Comparison of ENCODE assay signal across 1 cellular context in the genomic region with DNA sequence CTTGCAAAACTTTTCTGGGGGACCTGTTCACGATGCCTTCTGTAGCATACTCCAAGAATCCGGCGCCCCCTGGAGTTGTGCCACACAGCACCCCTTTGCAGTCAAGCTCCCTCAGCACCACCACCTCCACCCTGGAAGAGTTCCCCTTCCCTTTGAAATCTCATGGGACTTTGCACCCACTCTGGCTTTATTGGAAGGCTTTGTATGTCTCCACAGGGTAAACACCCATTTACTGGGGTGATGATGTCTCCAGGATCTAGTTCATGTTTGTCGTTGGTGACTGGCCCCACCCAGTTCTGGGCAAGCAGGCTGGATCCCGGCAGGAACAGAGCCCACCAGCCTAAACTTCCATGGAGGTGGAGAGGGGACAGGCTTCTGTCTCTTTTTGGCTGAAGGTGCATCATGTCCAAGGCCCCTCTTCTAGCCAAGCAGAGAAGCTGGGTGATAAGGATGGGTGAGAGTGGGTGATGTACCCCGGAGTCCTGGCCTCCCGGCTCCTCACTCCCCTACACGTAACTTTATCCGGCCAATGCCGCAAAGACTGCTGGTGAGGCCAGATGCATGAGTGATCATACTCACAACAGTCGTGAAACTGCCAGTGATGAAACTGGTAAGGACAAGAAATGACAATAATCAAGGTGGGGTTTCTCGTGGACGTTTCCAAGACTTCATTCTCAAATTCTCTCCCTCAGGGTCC.
TF ChIP-seq lines count a peak whose summit lies in the region.

No MANE protein-coding gene starts in this region.

TF ChIP-seq in HepG2, 621 proteins besides CTCF, POLR2A, EP300 and RAD21 (continued from another document):
- TF ChIP-seq, protein P1, sequence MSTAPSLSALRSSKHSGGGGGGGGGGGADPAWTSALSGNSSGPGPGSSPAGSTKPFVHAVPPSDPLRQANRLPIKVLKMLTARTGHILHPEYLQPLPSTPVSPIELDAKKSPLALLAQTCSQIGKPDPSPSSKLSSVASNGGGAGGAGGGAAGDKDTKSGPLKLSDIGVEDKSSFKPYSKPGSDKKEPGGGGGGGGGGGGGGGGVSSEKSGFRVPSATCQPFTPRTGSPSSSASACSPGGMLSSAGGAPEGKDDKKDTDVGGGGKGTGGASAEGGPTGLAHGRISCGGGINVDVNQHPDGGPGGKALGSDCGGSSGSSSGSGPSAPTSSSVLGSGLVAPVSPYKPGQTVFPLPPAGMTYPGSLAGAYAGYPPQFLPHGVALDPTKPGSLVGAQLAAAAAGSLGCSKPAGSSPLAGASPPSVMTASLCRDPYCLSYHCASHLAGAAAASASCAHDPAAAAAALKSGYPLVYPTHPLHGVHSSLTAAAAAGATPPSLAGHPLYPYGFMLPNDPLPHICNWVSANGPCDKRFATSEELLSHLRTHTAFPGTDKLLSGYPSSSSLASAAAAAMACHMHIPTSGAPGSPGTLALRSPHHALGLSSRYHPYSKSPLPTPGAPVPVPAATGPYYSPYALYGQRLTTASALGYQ (CRISPR knock-in tag; IDR thresholded peaks at IDR 0.05), result no peak
- TF ChIP-seq ZNF563 (CRISPR knock-in tag; IDR thresholded peaks at IDR 0.05), result no peak
- TF ChIP-seq SOX13 (IDR thresholded peaks at IDR 0.05), result 0 out of 2 replicates have a peak, but pooled peaks have one; percentile 25
- TF ChIP-seq SOX13 (CRISPR knock-in tag; conservative IDR thresholded peaks at IDR 0.05 in 1 of 2, IDR thresholded peaks at IDR 0.05 in 1 of 2), result no peak; a peak in 1 of 4 replicates
- no peak for TF ChIP-seq TEAD3 (CRISPR knock-in tag; optimal IDR thresholded peaks at IDR 0.05; ENCODE audit: borderline replicate concordance)
- no peak for TF ChIP-seq PITX1 (CRISPR knock-in tag; IDR thresholded peaks at IDR 0.05)
TF ChIP-seq in HepG2: peak in this region for 33.
